In genomic region chr2:28986429-28986828, GRCh38 we compare ENCODE assay signal across 17 cellular contexts. TPM values are rescaled to one million over a fixed set of nuclear protein-coding genes. Genes with fewer than 3 reads are reported as not detected.
DNase-seq lines count a peak whose midpoint lies in the region; ATAC-seq and TF ChIP-seq lines count a peak whose summit lies in the region.
"Had no signal": no experiment of that assay in that cellular context is flagged by ENCODE, and none has a peak within 500 bp of the region (broad histone marks: within the 10 kb centered on the region; RNA-seq: fewer than 3 reads in every experiment).

No MANE protein-coding gene starts in this region.

- ATAC-seq in natural killer cell, result peak in 2 of 3 donors; percentile 15 to 29
- peak; percentile 39 for ATAC-seq in upper lobe of right lung
- ATAC-seq in HG03520 (IDR thresholded peaks at IDR 0.05; ENCODE audit: unreplicated experiment), result no peak
- ATAC-seq: PC-3 had no signal

- no peaks in the 10 kb centered on the region for H3K9me3 ChIP-seq in mammary epithelial cell (replicated peaks; ENCODE audit: insufficient read depth, low read length)
- no peaks in the 10 kb centered on the region for H3K9me3 ChIP-seq in upper lobe of right lung
- H3K9me3 ChIP-seq in HAP-1, result no peaks in the 10 kb centered on the region
- H3K9me3 ChIP-seq: Caco-2 had no signal

- H3K36me3 Mint-ChIP-seq in MCF 10A (ENCODE audit: insufficient read depth, unreplicated experiment) (peaks cover 6% of the 10 kb centered on the region), natural killer cell (no peaks in the 10 kb centered on the region)
- no peaks in the 10 kb centered on the region for H3K36me3 Mint-ChIP-seq in activated CD4-positive, alpha-beta memory T cell treated with anti-CD3 and anti-CD28 coated beads, Interleukin-2, amount 10 ng/mL, durations not matched to agents 7 days and 5 days (ENCODE audit: low read depth)

- no peak overlapping the region for H3K4me3 ChIP-seq in mammary epithelial cell (replicated peaks in 1 of 3; ENCODE audit: insufficient read depth in 1 of 3, low read depth in 2 of 3, low read length in 3 of 3)
- H3K4me3 ChIP-seq in upper lobe of right lung, result no peak overlapping the region
- no peak overlapping the region for H3K4me3 ChIP-seq in HAP-1

- H3K4me1 Mint-ChIP-seq in MCF 10A (ENCODE audit: insufficient read depth, unreplicated experiment) (peaks cover 14% of the 10 kb centered on the region), natural killer cell (peaks cover 13 to 17% of the 10 kb centered on the region in 2 donors)
- no peaks in the 10 kb centered on the region for H3K4me1 Mint-ChIP-seq in activated CD4-positive, alpha-beta memory T cell treated with anti-CD3 and anti-CD28 coated beads, Interleukin-2, amount 10 ng/mL, durations not matched to agents 7 days and 5 days

- no peaks in the 10 kb centered on the region for H3K79me2 ChIP-seq in mammary epithelial cell (ENCODE audit: insufficient read depth, low read length)

- H3K27me3 Mint-ChIP-seq in MCF 10A (ENCODE audit: insufficient read depth, unreplicated experiment) (no peaks in the 10 kb centered on the region), natural killer cell (ENCODE audit: low read depth in 2 of 2) (no peaks in the 10 kb centered on the region)
- no peaks in the 10 kb centered on the region for H3K27me3 Mint-ChIP-seq in activated CD4-positive, alpha-beta memory T cell treated with anti-CD3 and anti-CD28 coated beads, Interleukin-2, amount 10 ng/mL, durations not matched to agents 7 days and 5 days
- H3K27me3 Mint-ChIP-seq: CD4-positive, alpha-beta T cell had no signal

- H3K4me3 Mint-ChIP-seq in MCF 10A (ENCODE audit: unreplicated experiment) (no peak overlapping the region), natural killer cell (no peak overlapping the region)
- H3K4me3 Mint-ChIP-seq in activated CD4-positive, alpha-beta memory T cell treated with anti-CD3 and anti-CD28 coated beads, Interleukin-2, amount 10 ng/mL, durations not matched to agents 7 days and 5 days, result no peak overlapping the region
- H3K4me3 Mint-ChIP-seq: CD4-positive, alpha-beta T cell had no signal

- H3K27ac ChIP-seq in mammary epithelial cell (ENCODE audit: insufficient read depth, low read depth, low read length), result no peak overlapping the region
- H3K27ac ChIP-seq in upper lobe of right lung, result no peak overlapping the region
- H3K27ac ChIP-seq: RWPE1 had no signal

- BruUV-seq in MCF 10A (replicated peaks; lab: Mats Ljungman, UMichigan) (no TSS peak), mammary epithelial cell (replicated peaks; lab: Mats Ljungman, UMichigan) (no TSS peak)

- H3K9ac ChIP-seq in mammary epithelial cell (ENCODE audit: insufficient read depth, low read length), result no peak overlapping the region

- in situ Hi-C loops in mammary epithelial cell (cut with MboI; ENCODE audit: low sequenced_read_pairs in 2 of 2) (no loop called here), HAP-1 (cut with MboI; ENCODE audit: low sequenced_read_pairs) (no loop called here)

- WGBS in mammary epithelial cell (ENCODE audit: low coverage, missing lambda C conversion rate), result 48% methylated on average over 4 of the region's 4 CpGs

- H3K9me3 Mint-ChIP-seq in MCF 10A (ENCODE audit: unreplicated experiment) (no peaks in the 10 kb centered on the region), natural killer cell (no peaks in the 10 kb centered on the region)
- no peaks in the 10 kb centered on the region for H3K9me3 Mint-ChIP-seq in activated CD4-positive, alpha-beta memory T cell treated with anti-CD3 and anti-CD28 coated beads, Interleukin-2, amount 10 ng/mL, durations not matched to agents 7 days and 5 days
- H3K9me3 Mint-ChIP-seq: CD4-positive, alpha-beta T cell had no signal

- H3K27me3 ChIP-seq in mammary epithelial cell (ENCODE audit: insufficient read depth, low read length) (no peaks in the 10 kb centered on the region), upper lobe of right lung (no peaks in the 10 kb centered on the region), HAP-1 (ENCODE audit: low read depth) (no peaks in the 10 kb centered on the region)

- H3K4me2 ChIP-seq in mammary epithelial cell (ENCODE audit: insufficient read depth, low read depth, low read length), result no peak overlapping the region

- H2AFZ ChIP-seq in mammary epithelial cell (ENCODE audit: low read depth, low read length), result no peak overlapping the region

- POLR2A ChIA-PET in MCF 10A (lab: Yijun Ruan, JAX), result no interaction called here
- POLR2A ChIA-PET in activated CD4-positive, alpha-beta memory T cell treated with anti-CD3 and anti-CD28 coated beads, Interleukin-2, amount 10 ng/mL, durations not matched to agents 7 days and 5 days (lab: Charles Lee), result no interaction called here

- H3K4me1 ChIP-seq in mammary epithelial cell (ENCODE audit: insufficient read depth, low read length) (peaks cover 3% of the 10 kb centered on the region), upper lobe of right lung (peaks cover 2% of the 10 kb centered on the region), HAP-1 (no peaks in the 10 kb centered on the region)
- H3K4me1 ChIP-seq: Caco-2 had no signal

- DNase-seq in MCF 10A (ENCODE audit: unreplicated experiment), result no peak
- no peak for DNase-seq in mammary epithelial cell
- peak; percentile 44 for DNase-seq in dermis blood vessel endothelial cell
- DNase-seq in natural killer cell, result no peak
- DNase-seq in upper lobe of right lung, result no peak
- DNase-seq in activated CD4-positive, alpha-beta memory T cell treated with anti-CD3 and anti-CD28 coated beads, Interleukin-2, amount 10 ng/mL, durations not matched to agents 7 days and 5 days, result no peak
- no peak for DNase-seq in HAP-1 (ENCODE audit: low spot score in 2 of 2)
- DNase-seq: Caco-2; CD4-positive, alpha-beta T cell; KG1; MV-4-11; NCI-H187; NCI-H226; NCI-H524; PC-3 had no signal

- H3K27ac Mint-ChIP-seq in MCF 10A (ENCODE audit: low read depth, unreplicated experiment) (peak overlapping the region; percentile 50), natural killer cell (peak overlapping the region in 1 of 2 donors; percentile 53)
- H3K27ac Mint-ChIP-seq in activated CD4-positive, alpha-beta memory T cell treated with anti-CD3 and anti-CD28 coated beads, Interleukin-2, amount 10 ng/mL, durations not matched to agents 7 days and 5 days, result no peak overlapping the region
- H3K27ac Mint-ChIP-seq: CD4-positive, alpha-beta T cell had no signal

- no peaks in the 10 kb centered on the region for H3K36me3 ChIP-seq in mammary epithelial cell (ENCODE audit: insufficient read depth, low read length)
- no peaks in the 10 kb centered on the region for H3K36me3 ChIP-seq in upper lobe of right lung
- H3K36me3 ChIP-seq in HAP-1 (replicated peaks), result no peaks in the 10 kb centered on the region

- dilution Hi-C loops in mammary epithelial cell (cut with HindIII; ENCODE audit: low sequenced_read_pairs), result no loop called here

- intact Hi-C loops in MCF 10A (cut with micrococcal nuclease) (no loop called here), mammary epithelial cell (cut with micrococcal nuclease) (no loop called here), natural killer cell (cut with micrococcal nuclease) (no loop called here), upper lobe of right lung (cut with DNase I) (no loop called here)

- TF ChIP-seq CTCF in MCF 10A (IDR thresholded peaks at IDR 0.05; ENCODE audit: unreplicated experiment), result no peak
- TF ChIP-seq CTCF in mammary epithelial cell (conservative IDR thresholded peaks at IDR 0.05 in 1 of 2, IDR thresholded peaks at IDR 0.05 in 1 of 2; ENCODE audit: extremely low read depth in 1 of 2, insufficient read depth in 1 of 2, low read depth in 1 of 2, low read length in 2 of 2), result no peak
- TF ChIP-seq CTCF in natural killer cell (IDR thresholded peaks at IDR 0.05), result no peak
- no peak for TF ChIP-seq CTCF in upper lobe of right lung (IDR thresholded peaks at IDR 0.05)

- CTCF ChIA-PET in MCF 10A (lab: Yijun Ruan, JAX) (interaction anchor here (0.6 to 1.1 kb wide), 3 partner anchors 12 to 234 kb away, joined by 3 to 4 read pairs (median 3); no protein-coding TSS in a partner anchor), mammary epithelial cell (lab: Charles Lee; ENCODE audit: low non-redundant PET) (no interaction called here)
- CTCF ChIA-PET in activated CD4-positive, alpha-beta memory T cell treated with anti-CD3 and anti-CD28 coated beads, Interleukin-2, amount 10 ng/mL, durations not matched to agents 7 days and 5 days (lab: Charles Lee), result interaction anchor here (1.1 kb wide), 1 partner anchor 30 kb away, joined by 3 read pairs; no protein-coding TSS in a partner anchor

- no peaks in the 10 kb centered on the region for H4K20me1 ChIP-seq in mammary epithelial cell (ENCODE audit: insufficient read depth, low read length)

RNA-seq across cellular contexts. Expression of gene TOGARAM2, which starts 5.3 kb away (rescaled TPM):
- total RNA-seq in MCF 10A (2022) (0.16 TPM in 1 of 2 replicates, not detected in the other), mammary epithelial cell (not detected), dermis blood vessel endothelial cell (0.19 TPM in 1 of 2 replicates, not detected in the other), natural killer cell (10 to 100 TPM; 25.9 to 53.2 (median 30.8) TPM), upper lobe of right lung (0.72 TPM)
- polyA plus RNA-seq in mammary epithelial cell, result 0.09 TPM
- not detected for polyA minus RNA-seq in mammary epithelial cell
- total RNA-seq in activated CD4-positive, alpha-beta memory T cell treated with anti-CD3 and anti-CD28 coated beads, Interleukin-2, amount 10 ng/mL, durations not matched to agents 7 days and 5 days, result 10 to 100 TPM in 1 of 2 experiments, 1 to 10 TPM in 1; 8.9 to 10.3 TPM
- total RNA-seq: PC-3 had no signal
